9 cellular contexts compared by ENCODE assay signal in the genomic region with DNA sequence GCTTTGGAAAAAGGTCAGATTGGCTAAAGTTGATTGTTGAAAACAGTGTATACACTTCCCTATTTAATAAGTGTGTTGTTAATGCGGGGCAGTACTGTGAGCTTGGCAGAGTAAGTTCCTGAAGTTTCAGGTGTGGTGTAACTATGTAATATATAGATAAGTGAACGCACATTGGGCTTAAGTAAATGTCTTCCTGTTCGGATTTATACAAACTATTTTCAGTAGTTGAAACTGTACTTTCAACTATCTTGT. TPM values are rescaled to one million over a fixed set of nuclear protein-coding genes. Genes with fewer than 3 reads are reported as not detected.
DNase-seq lines count a peak whose midpoint lies in the region; ATAC-seq and TF ChIP-seq lines count a peak whose summit lies in the region.
"Had no signal": no experiment of that assay in that cellular context is flagged by ENCODE, and none has a peak within 500 bp of the region (broad histone marks: within the 10 kb centered on the region; RNA-seq: fewer than 3 reads in every experiment).

No MANE protein-coding gene starts in this region.

- H3K27ac Mint-ChIP-seq in brain = peak overlapping the region; percentile 74 to 99 (median 97)

- H3K36me3 ChIP-seq in heart left ventricle (peaks cover 0 to 66% (median 47%) of the 10 kb centered on the region in 9 donors), mesodermal cell (ENCODE audit: control insufficient read depth, insufficient read depth, low read length) (peaks cover 46% of the 10 kb centered on the region), vagina (peaks cover 7 to 38% of the 10 kb centered on the region in 2 donors)

- no peak for DNase-seq in heart left ventricle
- no peak for DNase-seq in Right ventricle myocardium superior
- no peak for DNase-seq in vagina (ENCODE audit: extremely low spot score in 2 of 2)
- no peak for DNase-seq in iPS-NIHi11 (ENCODE audit: low spot score)
- DNase-seq in NCI-H2227 treated with DMSO at 0.1 percent for 48 hours (lab: John Stamatoyannopoulos, UW) = no peak
- no peak for DNase-seq in NCI-H2081 (lab: John Stamatoyannopoulos, UW)

- peaks cover 8 to 66% (median 48%) of the 10 kb centered on the region in 12 donors for H3K4me1 ChIP-seq in heart left ventricle
- H3K4me1 ChIP-seq in mesodermal cell (ENCODE audit: control insufficient read depth, insufficient read depth, low read length, poor library complexity, severe bottlenecking) = peaks cover 5% of the 10 kb centered on the region
- peaks cover 42% of the 10 kb centered on the region for H3K4me1 ChIP-seq in vagina

- ATAC-seq in heart left ventricle (no peak), Right ventricle myocardium superior (ENCODE audit: poor library complexity) (no peak)

- intact Hi-C loops in heart left ventricle (cut with DNase I) = loop anchor here in 5 of 10 donors (2.0 to 10.0 kb wide), 6 partner anchors 44 to 392 kb away; partner anchors contain the start of genes RC3H1 (in 4 of the 5), PRDX6 (in 2 of the 5), CENPL (in 1 of the 5) and DARS2 (in 1 of the 5)
- intact Hi-C loops in Right ventricle myocardium superior (cut with DNase I) = loop anchor here (5.0 to 10.0 kb wide), 2 partner anchors 96 to 392 kb away; partner anchors contain the start of gene PRDX6
- intact Hi-C loops in vagina (cut with DNase I) = loop anchor here (5.0 kb wide), 1 partner anchor 392 kb away; the partner anchor contains the start of gene PRDX6

- H3K4me1 Mint-ChIP-seq in brain = peaks cover 80% of the 10 kb centered on the region

- H3K9me3 ChIP-seq in heart left ventricle (no peaks in the 10 kb centered on the region), mesodermal cell (ENCODE audit: control insufficient read depth, low read length) (no peaks in the 10 kb centered on the region), vagina (no peaks in the 10 kb centered on the region)

- peak overlapping the region; percentile 95 to 100 (median 98) for H3K4me3 Mint-ChIP-seq in brain

- H3K4me3 ChIP-seq in heart left ventricle = peak overlapping the region; percentile 47 to 95 (median 85)
- peak overlapping the region; percentile 80 for H3K4me3 ChIP-seq in mesodermal cell (ENCODE audit: extremely low read depth, insufficient read depth, low read length, poor library complexity, severe bottlenecking)
- H3K4me3 ChIP-seq in vagina = peak overlapping the region; percentile 86 to 92

- H3K36me3 Mint-ChIP-seq in brain = peaks cover 71% of the 10 kb centered on the region

- no peaks in the 10 kb centered on the region for H3K27me3 ChIP-seq in heart left ventricle
- no peaks in the 10 kb centered on the region for H3K27me3 ChIP-seq in vagina

- TF ChIP-seq CTCF in heart left ventricle (IDR thresholded peaks at IDR 0.05) (no peak), brain (conservative IDR thresholded peaks at IDR 0.05) (no peak), vagina (IDR thresholded peaks at IDR 0.05) (no peak)

- no peak for TF ChIP-seq POLR2A in heart left ventricle (IDR thresholded peaks at IDR 0.05)
- TF ChIP-seq POLR2A in vagina (IDR thresholded peaks at IDR 0.05) = no peak

- peaks cover 0 to 11% (median 4%) of the 10 kb centered on the region in 5 experiments for H3K9me3 Mint-ChIP-seq in brain

- peaks cover 12% of the 10 kb centered on the region for H3K27me3 Mint-ChIP-seq in brain

- H3K27ac ChIP-seq in heart left ventricle (peak overlapping the region; percentile 94 to 99 (median 98)), mesodermal cell (ENCODE audit: low read depth, low read length, severe bottlenecking) (peak overlapping the region; percentile 92), vagina (peak overlapping the region; percentile 99)

- WGBS in heart left ventricle, 4 donors = 7 to 11% (median 9%) methylated on average over 3 of the region's 3 CpGs
- no CpG with 5 or more reads among the region's 3 CpGs for WGBS in mesodermal cell (ENCODE audit: insufficient coverage in 2 of 2), 2 experiments

RNA-seq across cellular contexts. Expression of gene ZBTB37, which starts 0.9 kb away (rescaled TPM):
- 10 to 100 TPM in 4 of 9 donors, 1 to 10 TPM in 5; 6.2 to 14.8 (median 8.3) TPM for total RNA-seq in heart left ventricle
- 1 to 10 TPM; 2.1 TPM for polyA plus RNA-seq in heart left ventricle
- total RNA-seq in Right ventricle myocardium superior = 6.9 TPM
- polyA plus RNA-seq in brain (ENCODE audit: insufficient read depth, low read depth, low replicate concordance) = 0.76 TPM
- polyA plus RNA-seq in mesodermal cell (2013, experiment 1 of 2) = 4.3 TPM
- polyA plus RNA-seq in mesodermal cell (2013, experiment 2 of 2) = 3.2 TPM
- total RNA-seq in vagina = 6.6 TPM

RNA-seq across cellular contexts. Expression of gene GAS5, which starts 1.2 kb away (rescaled TPM):
- total RNA-seq in heart left ventricle = 100 to 1,000 TPM in 1 of 9 donors, 10 to 100 TPM in 8; 30.4 to 103 (median 43.6) TPM
- polyA plus RNA-seq in heart left ventricle = 100 to 1,000 TPM in 1 of 2 donors, 10 to 100 TPM in 1; 68.3 to 101 TPM
- 50.2 TPM for total RNA-seq in Right ventricle myocardium superior
- polyA plus RNA-seq in brain (ENCODE audit: insufficient read depth, low read depth, low replicate concordance) = 188 TPM
- 347 TPM for polyA plus RNA-seq in mesodermal cell (2013, experiment 1 of 2)
- 363 TPM for polyA plus RNA-seq in mesodermal cell (2013, experiment 2 of 2)
- total RNA-seq in vagina = 466 TPM

RNA-seq across cellular contexts. Expression of gene CENPL, which starts 44.4 kb away (rescaled TPM):
- total RNA-seq in heart left ventricle (1 to 10 TPM; 1.7 to 5.8 (median 3.5) TPM), Right ventricle myocardium superior (2.6 TPM), vagina (3.7 TPM)
- polyA plus RNA-seq in heart left ventricle (1 to 10 TPM; 2.1 to 4.6 TPM), brain (ENCODE audit: insufficient read depth, low read depth, low replicate concordance) (10.2 TPM)
- polyA plus RNA-seq in mesodermal cell (2013, experiment 1 of 2) = 8.9 TPM
- 9.3 TPM for polyA plus RNA-seq in mesodermal cell (2013, experiment 2 of 2)

RNA-seq across cellular contexts. Expression of gene DARS2, which starts 44.6 kb away (rescaled TPM):
- total RNA-seq in heart left ventricle (10 to 100 TPM; 10.9 to 25.1 (median 15.9) TPM), Right ventricle myocardium superior (12.9 TPM), vagina (6.4 TPM)
- polyA plus RNA-seq in heart left ventricle (10 to 100 TPM in 1 of 2 donors, 1 to 10 TPM in 1; 5.5 to 12.0 TPM), brain (ENCODE audit: insufficient read depth, low read depth, low replicate concordance) (21.7 TPM)
- 20.5 TPM for polyA plus RNA-seq in mesodermal cell (2013, experiment 1 of 2)
- 23.1 TPM for polyA plus RNA-seq in mesodermal cell (2013, experiment 2 of 2)

RNA-seq across cellular contexts. Expression of gene SERPINC1, which starts 48.1 kb away (rescaled TPM):
- total RNA-seq in heart left ventricle (under 1 TPM in 1 of 9 donors, not detected in 8; 0.30 TPM), Right ventricle myocardium superior (0.51 TPM), vagina (not detected)
- polyA plus RNA-seq in heart left ventricle (under 1 TPM; 0.15 to 0.33 TPM), brain (ENCODE audit: insufficient read depth, low read depth, low replicate concordance) (0.22 TPM)
- polyA plus RNA-seq in mesodermal cell (2013, experiment 1 of 2) = not detected
- not detected for polyA plus RNA-seq in mesodermal cell (2013, experiment 2 of 2)
- total RNA-seq: myocyte had no signal
